Comparison of ENCODE assay signal across 31 cellular contexts in the genomic region with DNA sequence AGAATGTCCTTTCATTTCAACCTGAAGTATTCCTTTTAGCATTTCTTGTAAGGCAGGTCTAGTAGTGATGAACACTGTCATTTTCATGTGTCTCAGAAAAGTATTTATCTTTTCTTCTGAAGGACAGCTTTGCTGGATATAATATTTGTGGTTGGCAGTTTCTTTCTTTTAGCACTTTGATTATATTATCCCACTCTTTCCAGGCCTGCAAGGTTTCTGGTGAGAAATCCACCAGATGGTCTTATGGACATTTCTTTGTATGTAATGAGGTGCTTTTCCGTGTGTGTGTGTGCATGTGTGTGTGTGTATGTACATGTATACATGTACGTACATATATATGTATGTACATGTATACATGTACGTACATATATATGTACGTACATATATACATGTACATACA. TPM values are rescaled to one million over a fixed set of nuclear protein-coding genes. Genes with fewer than 3 reads are reported as not detected.
"Had no signal": no experiment of that assay in that cellular context is flagged by ENCODE, and none has a peak within 500 bp of the region (broad histone marks: within the 10 kb centered on the region; RNA-seq: fewer than 3 reads in every experiment).

No MANE protein-coding gene starts in this region.

- H3K4me1 ChIP-seq: colonic mucosa had no signal

- H3K4me3 ChIP-seq: colonic mucosa, esophagus squamous epithelium, gastrocnemius medialis, heart right ventricle, left lung, lower lobe of right lung, mucosa of descending colon had no signal

- H3K4me3 Mint-ChIP-seq: dendritic cell treated with granulocyte-macrophage colony-stimulating factor and Interleukin-4, amounts not matched to agents 40 ng/mL and 50 ng/mL, for 4 days; effector memory CD8-positive, alpha-beta T cell; endodermal cell; mesothelial cell of epicardium had no signal

- H3K27me3 Mint-ChIP-seq: dendritic cell treated with granulocyte-macrophage colony-stimulating factor and Interleukin-4, amounts not matched to agents 40 ng/mL and 50 ng/mL, for 4 days; effector memory CD8-positive, alpha-beta T cell had no signal

- FAIRE-seq: endometrium, islet of Langerhans, keratinocyte had no signal

- DNase-seq: colonic mucosa; cortex of kidney; effector CD8-positive, alpha-beta T cell; effector memory CD8-positive, alpha-beta T cell; endodermal cell; erythroblast; esophagus squamous epithelium; foreskin fibroblast; foreskin melanocyte; gastrocnemius medialis; glutamatergic neuron; head of caudate nucleus; heart right ventricle; hippocampal formation; left cardiac atrium; left lung; left ventricle myocardium superior; lower lobe of right lung; mesenchymal stem cell; mucosa of descending colon had no signal

- H3K27me3 ChIP-seq: colonic mucosa, esophagus squamous epithelium, gastrocnemius medialis, heart right ventricle, left lung had no signal

- H3K9me3 ChIP-seq: colonic mucosa had no signal

- H3K4me1 Mint-ChIP-seq: mesothelial cell of epicardium had no signal

- ATAC-seq: effector memory CD8-positive, alpha-beta T cell; esophagus mucosa; gastrocnemius medialis; heart right ventricle; left cardiac atrium; left lung; left ventricle myocardium superior; lower lobe of right lung; mucosa of descending colon had no signal

- H3K27ac Mint-ChIP-seq: dendritic cell treated with granulocyte-macrophage colony-stimulating factor and Interleukin-4, amounts not matched to agents 40 ng/mL and 50 ng/mL, for 4 days; effector memory CD8-positive, alpha-beta T cell; endodermal cell; mesothelial cell of epicardium had no signal

- H3K27ac ChIP-seq: colonic mucosa, epithelial cell of prostate, esophagus squamous epithelium, gastrocnemius medialis, heart right ventricle, left lung, lower lobe of right lung had no signal

RNA-seq across cellular contexts. Expression of a gene that starts 23.2 kb away (rescaled TPM):
- total RNA-seq: dermis microvascular lymphatic vessel endothelial cell, glomerular endothelial cell, kidney epithelial cell, lower lobe of right lung, lung microvascular endothelial cell, mesothelial cell of epicardium had no signal
- polyA plus RNA-seq: keratinocyte had no signal
